In genomic region chr17:56478836-56479447, GRCh38 we compare ENCODE assay signal across 8 cellular contexts.
A peak's percentile ranks its signal among the peaks of the same experiment; 100 is the strongest.
DNase-seq lines count a peak whose midpoint lies in the region; ATAC-seq and TF ChIP-seq lines count a peak whose summit lies in the region.

No MANE protein-coding gene starts in this region.

- no peaks in the 10 kb centered on the region for H3K4me1 ChIP-seq in A673 (ENCODE audit: insufficient read depth, low read length, poor library complexity, severe bottlenecking)

- peak; percentile 70 for TF ChIP-seq CTCF in A673 (conservative IDR thresholded peaks at IDR 0.05; ENCODE audit: low read depth, low read length)
- peak; percentile 42 for TF ChIP-seq CTCF in NB4 (IDR thresholded peaks at IDR 0.05; ENCODE audit: low read depth, low read length)

- H3K4me3 ChIP-seq in A673 (ENCODE audit: low read depth, low read length, poor library complexity, severe bottlenecking) (no peak overlapping the region), NB4 (ENCODE audit: low read depth, low read length) (no peak overlapping the region)

- TF ChIP-seq POLR2A in NB4 (IDR thresholded peaks at IDR 0.05; ENCODE audit: extremely low read depth, insufficient read length) = no peak

- DNase-seq in A673 (ENCODE audit: low spot score) (peak; percentile 45), GM03348 (ENCODE audit: low spot score) (peak; percentile 37), NB4 (ENCODE audit: low read depth) (peak; percentile 56), dermis blood vessel endothelial cell (peak; percentile 59), pons (ENCODE audit: low spot score) (peak; percentile 31), NCI-H2196 treated with DMSO at 0.1 percent for 48 hours (lab: John Stamatoyannopoulos, UW; ENCODE audit: unreplicated experiment) (no peak), posterior vena cava (ENCODE audit: low spot score) (no peak)

- H3K27me3 ChIP-seq in A673 (replicated peaks; ENCODE audit: insufficient read depth, low read depth, low read length, poor library complexity) = peaks cover 24% of the 10 kb centered on the region

- H3K36me3 ChIP-seq in A673 (ENCODE audit: insufficient read depth, low read length, poor library complexity, severe bottlenecking) = no peaks in the 10 kb centered on the region

- POLR2A ChIA-PET in A673 (lab: Charles Lee; ENCODE audit: low non-redundant PET) = no interaction called here

- no peak overlapping the region for H3K27ac ChIP-seq in A673 (ENCODE audit: low read depth, low read length, poor library complexity, severe bottlenecking)

- intact Hi-C loops in A673 (cut with micrococcal nuclease; ENCODE audit: unreplicated experiment) (loop anchor here (2.0 to 5.0 kb wide), 2 partner anchors 634 to 952 kb away; no protein-coding TSS in a partner anchor), posterior vena cava (cut with DNase I) (no loop called here)

- ATAC-seq in GM18511 (IDR thresholded peaks at IDR 0.05; ENCODE audit: unreplicated experiment) = no peak

- CTCF ChIA-PET in A673 (lab: Charles Lee) = no interaction called here

- H3K9me3 ChIP-seq in A673 (ENCODE audit: low read depth, low read length, poor library complexity, severe bottlenecking) = no peaks in the 10 kb centered on the region

- BruUV-seq in A673 (replicated peaks; lab: Mats Ljungman, UMichigan) = no TSS peak

Comparison
In these comparisons a context has a peak if more than half of its experiments do, and no peak if none do; other contexts are left out.
1. DNase-seq: peak in A673 (single experiment), GM03348 (single experiment), NB4 (single experiment), dermis blood vessel endothelial cell (single experiment) and pons (single experiment); none in NCI-H2196 treated with DMSO at 0.1 percent for 48 hours (single experiment) and posterior vena cava (single experiment).